Comparison of ENCODE assay signal across 2 cellular contexts in genomic region chr9:35517552-35518211, GRCh38.
TF ChIP-seq lines count a peak whose summit lies in the region.

No MANE protein-coding gene starts in this region.

TF ChIP-seq in SK-N-SH, 30 proteins besides CTCF, POLR2A, EP300 and RAD21 (continued from another document):
- TF ChIP-seq ELF1 (IDR thresholded peaks at IDR 0.05) (no peak), GATA2 (CRISPR knock-in tag; IDR thresholded peaks at IDR 0.05) (no peak)
- TF ChIP-seq, protein P1, sequence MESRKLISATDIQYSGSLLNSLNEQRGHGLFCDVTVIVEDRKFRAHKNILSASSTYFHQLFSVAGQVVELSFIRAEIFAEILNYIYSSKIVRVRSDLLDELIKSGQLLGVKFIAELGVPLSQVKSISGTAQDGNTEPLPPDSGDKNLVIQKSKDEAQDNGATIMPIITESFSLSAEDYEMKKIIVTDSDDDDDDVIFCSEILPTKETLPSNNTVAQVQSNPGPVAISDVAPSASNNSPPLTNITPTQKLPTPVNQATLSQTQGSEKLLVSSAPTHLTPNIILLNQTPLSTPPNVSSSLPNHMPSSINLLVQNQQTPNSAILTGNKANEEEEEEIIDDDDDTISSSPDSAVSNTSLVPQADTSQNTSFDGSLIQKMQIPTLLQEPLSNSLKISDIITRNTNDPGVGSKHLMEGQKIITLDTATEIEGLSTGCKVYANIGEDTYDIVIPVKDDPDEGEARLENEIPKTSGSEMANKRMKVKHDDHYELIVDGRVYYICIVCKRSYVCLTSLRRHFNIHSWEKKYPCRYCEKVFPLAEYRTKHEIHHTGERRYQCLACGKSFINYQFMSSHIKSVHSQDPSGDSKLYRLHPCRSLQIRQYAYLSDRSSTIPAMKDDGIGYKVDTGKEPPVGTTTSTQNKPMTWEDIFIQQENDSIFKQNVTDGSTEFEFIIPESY (IDR thresholded peaks at IDR 0.05; ENCODE audit: borderline replicate concordance, low read depth) = no peak
- TF ChIP-seq, protein P2, sequence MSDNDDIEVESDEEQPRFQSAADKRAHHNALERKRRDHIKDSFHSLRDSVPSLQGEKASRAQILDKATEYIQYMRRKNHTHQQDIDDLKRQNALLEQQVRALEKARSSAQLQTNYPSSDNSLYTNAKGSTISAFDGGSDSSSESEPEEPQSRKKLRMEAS (IDR thresholded peaks at IDR 0.05; ENCODE audit: low read depth) = no peak

TF ChIP-seq in endothelial cell of umbilical vein, 7 proteins besides CTCF, POLR2A, EP300 and RAD21 (continued from another document):
- no peak for TF ChIP-seq JUN (IDR thresholded peaks at IDR 0.05; ENCODE audit: borderline replicate concordance, insufficient read depth, insufficient read length, low read depth)
- TF ChIP-seq POLR2AphosphoS5 (IDR thresholded peaks at IDR 0.05; ENCODE audit: insufficient read depth, low read depth, low read length) = no peak
- TF ChIP-seq GATA2 (IDR thresholded peaks at IDR 0.05; ENCODE audit: insufficient read depth, insufficient read length, low read depth, low read length) = no peak
